Comparison of ENCODE assay signal across 15 cellular contexts in the genomic region with DNA sequence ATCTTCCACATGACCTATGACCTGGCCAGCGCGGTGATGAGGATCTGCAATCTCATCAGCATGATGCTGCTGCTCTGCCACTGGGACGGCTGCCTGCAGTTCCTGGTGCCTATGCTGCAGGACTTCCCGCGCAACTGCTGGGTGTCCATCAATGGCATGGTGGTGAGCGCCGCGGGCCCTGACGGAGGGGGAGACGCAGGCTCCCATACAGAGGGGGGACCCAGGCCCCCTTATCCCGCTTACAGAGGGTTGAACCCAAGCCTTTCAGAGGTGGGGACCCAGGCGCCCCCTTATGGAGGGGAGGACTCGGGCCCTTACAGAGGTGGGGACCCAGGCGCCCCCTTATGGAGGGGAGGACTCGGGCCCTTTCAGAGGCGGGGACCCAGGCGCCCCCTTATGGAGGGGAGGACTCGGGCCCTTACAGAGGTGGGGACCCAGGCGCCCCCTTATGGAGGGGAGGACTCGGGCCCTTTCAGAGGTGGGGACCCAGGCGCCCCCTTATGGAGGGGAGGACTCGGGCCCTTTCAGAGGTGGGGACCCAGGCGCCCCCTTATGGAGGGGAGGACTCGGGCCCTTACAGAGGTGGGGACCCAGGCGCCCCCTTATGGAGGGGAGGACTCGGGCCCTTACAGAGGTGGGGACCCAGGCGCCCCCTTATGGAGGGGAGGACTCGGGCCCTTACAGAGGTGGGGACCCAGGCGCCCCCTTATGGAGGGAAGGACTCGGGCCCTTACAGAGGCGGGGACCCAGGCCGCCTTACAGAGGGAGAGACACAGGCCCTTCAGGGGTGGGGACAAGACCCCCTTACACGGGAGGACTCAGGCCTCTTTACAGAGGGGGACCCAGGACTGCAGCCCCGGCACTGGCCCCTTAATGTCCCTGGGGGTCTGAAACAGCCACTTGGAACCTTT. TPM values are rescaled to one million over a fixed set of nuclear protein-coding genes. Genes with fewer than 3 reads are reported as not detected.
A peak's percentile ranks its signal among the peaks of the same experiment; 100 is the strongest.
DNase-seq lines count a peak whose midpoint lies in the region; ATAC-seq, FAIRE-seq and TF ChIP-seq lines count a peak whose summit lies in the region.
"Not testable (repeated sequence)": the region's sequence is repeated elsewhere in the genome, so short reads cannot be mapped to it uniquely, and the experiment has no call there.
"Had no signal": no experiment of that assay in that cellular context is flagged by ENCODE, and none has a peak within 500 bp of the region (broad histone marks: within the 10 kb centered on the region; RNA-seq: fewer than 3 reads in every experiment).

No MANE protein-coding gene starts in this region.

- not testable (repeated sequence) for H3K4ac ChIP-seq in H9 (ENCODE audit: low read depth, low read length)

- not testable (repeated sequence) for H3T11ph ChIP-seq in H9 (ENCODE audit: low read length)

- POLR2A ChIA-PET in A673 (lab: Charles Lee; ENCODE audit: low non-redundant PET); WTC11 (lab: Charles Lee); K562 (lab: Yijun Ruan, JAX): not testable (repeated sequence)

- ATAC-seq in WTC11 (peak; percentile 29; the same call in 1 of the 2 replicates), K562 (peak; percentile 67)

- TF ChIP-seq RAD21 in K562 (CRISPR knock-in tag; conservative IDR thresholded peaks at IDR 0.05 in 1 of 2, IDR thresholded peaks at IDR 0.05 in 1 of 2): peak; percentile 12 to 48; a peak in 2 of 4 replicates

- H2BK15ac ChIP-seq in H9 (ENCODE audit: low read depth, low read length): not testable (repeated sequence)

- CTCF ChIA-PET in A673 (lab: Charles Lee) (interaction anchor here (0.6 kb wide), 1 partner anchor 299 kb away, joined by 6 read pairs; no protein-coding TSS in a partner anchor), K562 (lab: Yijun Ruan, JAX; ENCODE audit: low intra/inter-chr PET ratio) (interaction anchor here (0.6 kb wide), 1 partner anchor 312 kb away, joined by 3 read pairs; a partner anchor contains a TSS)
- CTCF ChIA-PET in WTC11 (lab: Charles Lee): not testable (repeated sequence)

- H3K56ac ChIP-seq in H9 (ENCODE audit: insufficient read length, low read depth, low read length): not testable (repeated sequence)

- H3K18ac ChIP-seq in H9 (ENCODE audit: insufficient read length, low read depth, low read length): not testable (repeated sequence)

- not testable (repeated sequence) for H4K20me1 ChIP-seq in H9 (ENCODE audit: control insufficient read depth, insufficient read depth, insufficient read length); OCI-LY3 (ENCODE audit: insufficient read depth, low read length); K562 (replicated peaks; ENCODE audit: control insufficient read depth, insufficient read depth, low read length)

- not testable (repeated sequence) for H2AFZ ChIP-seq in H9 (ENCODE audit: low read length)
- H2AFZ ChIP-seq in OCI-LY3 (ENCODE audit: low read depth, low read length): peak overlapping the region; percentile 88
- H2AFZ ChIP-seq in K562 (ENCODE audit: low read depth, low read length): peak overlapping the region; percentile 90

- not testable (repeated sequence) for H3K79me1 ChIP-seq in H9 (ENCODE audit: insufficient read depth, low read depth, low read length, poor library complexity, severe bottlenecking)

- not testable (repeated sequence) for H3K79me2 ChIP-seq in H9 (ENCODE audit: insufficient read depth, low read length); OCI-LY3 (ENCODE audit: low read length); K562 (ENCODE audit: control insufficient read depth, insufficient read depth, low read length)

- intact Hi-C loops in A673 (cut with micrococcal nuclease; ENCODE audit: unreplicated experiment): not testable (repeated sequence)
- intact Hi-C loops in K562 (cut with micrococcal nuclease): loop anchor here (2.0 kb wide), 2 partner anchors 31 to 55 kb away; no protein-coding TSS in a partner anchor

- H4K91ac ChIP-seq in H9 (ENCODE audit: insufficient read length, low read depth, low read length): not testable (repeated sequence)

- H3K27me3 ChIP-seq in A673 (replicated peaks; ENCODE audit: insufficient read depth, low read depth, low read length, poor library complexity); H9 (ENCODE audit: insufficient read depth, low read length); OCI-LY3 (ENCODE audit: low read depth, low read length); K562 (ENCODE audit: control insufficient read depth in 2 of 2, insufficient read depth in 2 of 2, low read length in 2 of 2): not testable (repeated sequence)

- not testable (repeated sequence) for BruUV-seq in A673 (replicated peaks; lab: Mats Ljungman, UMichigan); K562 (replicated peaks; lab: Mats Ljungman, UMichigan)

- H3K4me2 ChIP-seq in H9 (ENCODE audit: insufficient read depth, insufficient read length, low read length): not testable (repeated sequence)
- peak overlapping the region; percentile 89 for H3K4me2 ChIP-seq in OCI-LY3 (ENCODE audit: low read length)
- peak overlapping the region; percentile 91 for H3K4me2 ChIP-seq in K562 (ENCODE audit: insufficient read depth, low read length)

- not testable (repeated sequence) for H4K5ac ChIP-seq in H9 (ENCODE audit: insufficient read length, low read depth, low read length)

- peaks cover 12% of the 10 kb centered on the region for H3K27me3 Mint-ChIP-seq in H9 (ENCODE audit: low read depth)
- H3K27me3 Mint-ChIP-seq in WTC11 (ENCODE audit: low read depth): not testable (repeated sequence)

- H2BK120ac ChIP-seq in H9 (ENCODE audit: low read depth, low read length, poor library complexity, severe bottlenecking): not testable (repeated sequence)

- TF ChIP-seq CTCF in A673 (conservative IDR thresholded peaks at IDR 0.05; ENCODE audit: low read depth, low read length) (peak; percentile 40; the same call in 1 of the 2 replicates), H9 (conservative IDR thresholded peaks at IDR 0.05) (peak; percentile 51), OCI-LY3 (IDR thresholded peaks at IDR 0.05; ENCODE audit: low read depth, low read length) (peak; percentile 95), WTC11 (IDR thresholded peaks at IDR 0.05) (peak; percentile 30; the same call in 1 of the 2 replicates), K562 (IDR thresholded peaks at IDR 0.05 in 2 of 3, conservative IDR thresholded peaks at IDR 0.05 in 1 of 3; ENCODE audit: insufficient read depth in 2 of 3, low read depth in 1 of 3, low read length in 3 of 3) (peak; percentile 70 to 89 (median 82))

- not testable (repeated sequence) for H3K36me3 Mint-ChIP-seq in H9 (ENCODE audit: insufficient read depth in 1 of 3, low read depth in 3 of 3); WTC11

- not testable (repeated sequence) for H2BK5ac ChIP-seq in H9 (ENCODE audit: insufficient read length, low read length)

- H2AK5ac ChIP-seq in H9 (ENCODE audit: insufficient read length, low read length): not testable (repeated sequence)

- not testable (repeated sequence) for H3K9ac ChIP-seq in H9 (ENCODE audit: extremely low read depth, insufficient read length, low read length)
- H3K9ac ChIP-seq in OCI-LY3 (ENCODE audit: low read length) (peak overlapping the region; percentile 82), K562 (ENCODE audit: insufficient read depth in 1 of 2, low read depth in 2 of 2, low read length in 2 of 2) (peak overlapping the region; percentile 65 to 89; a peak in 3 of 4 replicates)

- H3K9me3 ChIP-seq in A673 (ENCODE audit: low read depth, low read length, poor library complexity, severe bottlenecking); H9 (ENCODE audit: control insufficient read depth, low read depth, low read length); OCI-LY3 (ENCODE audit: insufficient read depth, low read length); K562 (replicated peaks; ENCODE audit: control insufficient read depth, insufficient read depth, low read depth, low read length): not testable (repeated sequence)

- H3K4me1 ChIP-seq in A673 (ENCODE audit: insufficient read depth, low read length, poor library complexity, severe bottlenecking) (peaks cover 19% of the 10 kb centered on the region), OCI-LY3 (ENCODE audit: low read length) (peaks cover 12% of the 10 kb centered on the region; the same call in 1 of the 2 replicates), K562 (replicated peaks in 1 of 2; ENCODE audit: control insufficient read depth in 2 of 2, insufficient read depth in 2 of 2, low read length in 2 of 2) (peaks cover 4 to 60% of the 10 kb centered on the region in 2 experiments; a peak in 4 of 5 replicates)
- H3K4me1 ChIP-seq in H9 (ENCODE audit: insufficient read depth, low read length): not testable (repeated sequence)

- H3K9me1 ChIP-seq in K562 (ENCODE audit: control insufficient read depth, insufficient read depth, low read length): not testable (repeated sequence)

- in situ Hi-C loops in K562 (cut with MboI): not testable (repeated sequence)

- H3K36me3 ChIP-seq in A673 (ENCODE audit: insufficient read depth, low read length, poor library complexity, severe bottlenecking); K562 (ENCODE audit: control insufficient read depth, insufficient read depth, low read length): not testable (repeated sequence)
- peaks cover 12% of the 10 kb centered on the region for H3K36me3 ChIP-seq in OCI-LY3 (replicated peaks; ENCODE audit: low read depth, low read length)

- H3K4me1 Mint-ChIP-seq in H9, WTC11: not testable (repeated sequence)

- not testable (repeated sequence) for H3K27ac Mint-ChIP-seq in H9, WTC11

- H3K23ac ChIP-seq in H9 (ENCODE audit: insufficient read length, low read depth, low read length): not testable (repeated sequence)

- peak; percentile 61; the same call in 1 of the 2 replicates for TF ChIP-seq POLR2A in K562 (conservative IDR thresholded peaks at IDR 0.05)

- not testable (repeated sequence) for H2BK12ac ChIP-seq in H9 (ENCODE audit: insufficient read length, low read depth, low read length)

- peak; percentile 24; the same call in 1 of the 2 replicates for TF ChIP-seq EP300 in K562 (IDR thresholded peaks at IDR 0.05; ENCODE audit: low read length)

- not testable (repeated sequence) for H3K4me3 ChIP-seq in A673 (ENCODE audit: low read depth, low read length, poor library complexity, severe bottlenecking)
- peak overlapping the region; percentile 94 for H3K4me3 ChIP-seq in OCI-LY3 (ENCODE audit: low read length)
- peak overlapping the region; percentile 53 for H3K4me3 ChIP-seq in K562

- H2BK20ac ChIP-seq in H9 (ENCODE audit: low read depth, low read length, poor library complexity, severe bottlenecking): not testable (repeated sequence)

- H3K27ac ChIP-seq in A673 (ENCODE audit: low read depth, low read length, poor library complexity, severe bottlenecking); H9 (ENCODE audit: insufficient read length, low read depth, low read length): not testable (repeated sequence)
- peak overlapping the region; percentile 65 for H3K27ac ChIP-seq in OCI-LY3 (ENCODE audit: low read length)
- H3K27ac ChIP-seq in K562 (ENCODE audit: extremely low read depth, low read depth, low read length): peak overlapping the region; percentile 86

- H3K4me3 Mint-ChIP-seq in H9, WTC11: not testable (repeated sequence)

- not testable (repeated sequence) for H3K23me2 ChIP-seq in H9 (ENCODE audit: insufficient read length, low read depth, low read length, poor library complexity, severe bottlenecking)

- FAIRE-seq in K562 (lab: Jason Lieb, UNC): peak; percentile 52

- not testable (repeated sequence) for H4K8ac ChIP-seq in H9 (replicated peaks; ENCODE audit: insufficient read length, low read depth, low read length)

- WGBS in H9 (ENCODE audit: extremely low coverage, insufficient read length, low lambda C conversion rate): no CpG with 5 or more reads among the region's 34 CpGs
- WGBS in K562 (ENCODE audit: insufficient coverage, low coverage, missing lambda C conversion rate): 9% methylated on average over 12 of the region's 34 CpGs

- DNase-seq in A673 (ENCODE audit: low spot score); H9; WTC11 (ENCODE audit: low spot score): not testable (repeated sequence)
- DNase-seq in NAMALWA (ENCODE audit: low spot score): peak; percentile 78
- peak; percentile 62 for DNase-seq in activated T-cell treated with anti-CD3 and anti-CD28 coated beads for 48 hours (ENCODE audit: low read depth)
- peak; percentile 66 to 84 (median 70) for DNase-seq in K562 (ENCODE audit: extremely low read depth in 1 of 4, low spot score in 3 of 4)
- peak; percentile 70 for DNase-seq in stimulated activated CD4-positive, alpha-beta T cell treated with anti-CD3 and anti-CD28 coated beads, Interleukin-15, amount 100 ng/mL, for 24 hours

- peaks cover 26 to 31% of the 10 kb centered on the region in 2 experiments for H3K9me3 Mint-ChIP-seq in H9
- H3K9me3 Mint-ChIP-seq in WTC11: peaks cover 19% of the 10 kb centered on the region

- not testable (repeated sequence) for H3K14ac ChIP-seq in H9 (ENCODE audit: insufficient read depth, low read length)

RNA-seq across cellular contexts. Expression of a gene that starts 15.6 kb away (rescaled TPM):
- total RNA-seq in A673 (2021): 13.1 and 15.7 TPM in 2 replicates
- total RNA-seq in H9 (2021): 3.7 and 4.1 TPM in 2 replicates
- total RNA-seq in WTC11 (2021): 8.0 to 9.2 TPM (median 8.1 TPM) in 3 replicates
- 2.7 and 8.1 TPM in 2 replicates for total RNA-seq in K562 (2011; cell fraction: chromatin; rRNA removed; ENCODE audit: low replicate concordance)
- total RNA-seq in K562 (2011; cell fraction: nucleolus; rRNA removed): 6.2 and 7.2 TPM in 2 replicates
- total RNA-seq in K562 (2011; cell fraction: nucleoplasm; rRNA removed): 3.6 and 3.7 TPM in 2 replicates
- total RNA-seq in K562 (2014; rRNA removed): 0.82 and 1.3 TPM in 2 replicates
- 0.29 and 0.40 TPM in 2 replicates for total RNA-seq in K562 (2014; rRNA removed; fragmentation: Illumina TruSeq; extraction: Trizol)
- total RNA-seq in K562 (2015; rRNA removed; fragmentation: Illumina TruSeq; extraction: Trizol): 0.29 and 0.30 TPM in 2 replicates
- 3.9 and 4.2 TPM in 2 replicates for total RNA-seq in K562 (2021)
- 0.64 and 0.76 TPM in 2 replicates for polyA plus RNA-seq in K562 (2011; rRNA removed)
- 1.1 and 1.5 TPM in 2 replicates for polyA plus RNA-seq in K562 (2011; cell fraction: cytosol; rRNA removed)
- 3.0 and 3.9 TPM in 2 replicates for polyA plus RNA-seq in K562 (2011; cell fraction: nucleus; rRNA removed)
- polyA plus RNA-seq in K562 (2012): 1.6 and 1.7 TPM in 2 replicates
- 0.91 and 1.9 TPM in 2 replicates for polyA plus RNA-seq in K562 (2014; fragmentation: Illumina TruSeq; extraction: Trizol)
- polyA plus RNA-seq in K562 (2014; fragmentation: Nextera tagmentation; extraction: Ambion mirVana): not detected
- polyA plus RNA-seq in K562 (2014; rRNA removed): 0.86 and 1.2 TPM in 2 replicates
- 1.3 and 1.6 TPM in 2 replicates for polyA minus RNA-seq in K562 (2011; rRNA and poly(A)+ RNA removed)
- polyA minus RNA-seq in K562 (2011; cell fraction: cytosol; rRNA and poly(A)+ RNA removed): 2.3 and 3.5 TPM in 2 replicates
- polyA minus RNA-seq in K562 (2011; cell fraction: nucleus; rRNA and poly(A)+ RNA removed): 1.5 and 2.2 TPM in 2 replicates
- total RNA-seq: ascending aorta, thyroid gland had no signal
- polyA plus RNA-seq: CD4-positive, alpha-beta memory T cell had no signal

RNA-seq across cellular contexts. Expression of a gene that starts 28.0 kb away (rescaled TPM):
- 100 and 107 TPM in 2 replicates for total RNA-seq in A673 (2021)
- total RNA-seq in H9 (2021): 101 and 104 TPM in 2 replicates
- total RNA-seq in WTC11 (2021): 113 to 139 TPM (median 116 TPM) in 3 replicates
- 71.2 and 248 TPM in 2 replicates for total RNA-seq in K562 (2011; cell fraction: chromatin; rRNA removed; ENCODE audit: low replicate concordance)
- 221 and 235 TPM in 2 replicates for total RNA-seq in K562 (2011; cell fraction: nucleolus; rRNA removed)
- 86.3 and 109 TPM in 2 replicates for total RNA-seq in K562 (2011; cell fraction: nucleoplasm; rRNA removed)
- total RNA-seq in K562 (2014; rRNA removed): 82.8 and 96.5 TPM in 2 replicates
- total RNA-seq in K562 (2014; rRNA removed; fragmentation: Illumina TruSeq; extraction: Trizol): 33.4 and 49.3 TPM in 2 replicates
- total RNA-seq in K562 (2015; rRNA removed; fragmentation: Illumina TruSeq; extraction: Trizol): 61.9 and 68.0 TPM in 2 replicates
- total RNA-seq in K562 (2021): 134 and 144 TPM in 2 replicates
- 60.8 and 111 TPM in 2 replicates for polyA plus RNA-seq in K562 (2011; rRNA removed)
- polyA plus RNA-seq in K562 (2011; cell fraction: cytosol; rRNA removed): 39.8 and 94.7 TPM in 2 replicates
- 319 and 523 TPM in 2 replicates for polyA plus RNA-seq in K562 (2011; cell fraction: nucleus; rRNA removed)
- 95.6 and 140 TPM in 2 replicates for polyA plus RNA-seq in K562 (2012)
- polyA plus RNA-seq in K562 (2014; fragmentation: Illumina TruSeq; extraction: Trizol): 71.8 and 99.5 TPM in 2 replicates
- 10 to 100 TPM; 30.3 to 34.0 TPM for polyA plus RNA-seq in K562 (2014; fragmentation: Nextera tagmentation; extraction: Ambion mirVana)
- 67.5 and 88.4 TPM in 2 replicates for polyA plus RNA-seq in K562 (2014; rRNA removed)
- polyA minus RNA-seq in K562 (2011; rRNA and poly(A)+ RNA removed): 60.0 and 108 TPM in 2 replicates
- 88.4 and 105 TPM in 2 replicates for polyA minus RNA-seq in K562 (2011; cell fraction: cytosol; rRNA and poly(A)+ RNA removed)
- 57.5 and 62.3 TPM in 2 replicates for polyA minus RNA-seq in K562 (2011; cell fraction: nucleus; rRNA and poly(A)+ RNA removed)

RNA-seq across cellular contexts. Expression of a gene that starts 32.9 kb away (rescaled TPM):
- total RNA-seq in A673 (2021): 865 TPM in 2 replicates
- total RNA-seq in H9 (2021): 715 and 719 TPM in 2 replicates
- 758 to 847 TPM (median 841 TPM) in 3 replicates for total RNA-seq in WTC11 (2021)
- 106 and 369 TPM in 2 replicates for total RNA-seq in K562 (2011; cell fraction: chromatin; rRNA removed; ENCODE audit: low replicate concordance)
- 735 and 796 TPM in 2 replicates for total RNA-seq in K562 (2011; cell fraction: nucleolus; rRNA removed)
- 350 and 437 TPM in 2 replicates for total RNA-seq in K562 (2011; cell fraction: nucleoplasm; rRNA removed)
- 398 and 484 TPM in 2 replicates for total RNA-seq in K562 (2014; rRNA removed)
- 59.1 and 89.1 TPM in 2 replicates for total RNA-seq in K562 (2014; rRNA removed; fragmentation: Illumina TruSeq; extraction: Trizol)
- 211 and 220 TPM in 2 replicates for total RNA-seq in K562 (2015; rRNA removed; fragmentation: Illumina TruSeq; extraction: Trizol)
- total RNA-seq in K562 (2021): 495 and 506 TPM in 2 replicates
- polyA plus RNA-seq in K562 (2011; rRNA removed): 129 and 411 TPM in 2 replicates
- polyA plus RNA-seq in K562 (2011; cell fraction: cytosol; rRNA removed): 277 and 455 TPM in 2 replicates
- polyA plus RNA-seq in K562 (2011; cell fraction: nucleus; rRNA removed): 198 and 199 TPM in 2 replicates
- 362 and 456 TPM in 2 replicates for polyA plus RNA-seq in K562 (2012)
- polyA plus RNA-seq in K562 (2014; fragmentation: Illumina TruSeq; extraction: Trizol): 187 and 351 TPM in 2 replicates
- 10 to 100 TPM in 1 of 2 experiments, 1 to 10 TPM in 1; 4.6 to 17.9 TPM for polyA plus RNA-seq in K562 (2014; fragmentation: Nextera tagmentation; extraction: Ambion mirVana)
- polyA plus RNA-seq in K562 (2014; rRNA removed): 236 and 311 TPM in 2 replicates
- polyA minus RNA-seq in K562 (2011; rRNA and poly(A)+ RNA removed): 61.0 and 70.9 TPM in 2 replicates
- polyA minus RNA-seq in K562 (2011; cell fraction: cytosol; rRNA and poly(A)+ RNA removed): 197 and 315 TPM in 2 replicates
- polyA minus RNA-seq in K562 (2011; cell fraction: nucleus; rRNA and poly(A)+ RNA removed): 48.1 and 72.2 TPM in 2 replicates

RNA-seq across cellular contexts. Expression of a gene that starts 34.4 kb away (rescaled TPM):
- total RNA-seq in A673 (2021): 0.19 and 0.57 TPM in 2 replicates
- 0.72 and 0.99 TPM in 2 replicates for total RNA-seq in H9 (2021)
- 1.4 to 1.6 TPM (median 1.6 TPM) in 3 replicates for total RNA-seq in WTC11 (2021)
- 2.3 and 4.6 TPM in 2 replicates for total RNA-seq in K562 (2011; cell fraction: chromatin; rRNA removed; ENCODE audit: low replicate concordance)
- 3.2 and 3.7 TPM in 2 replicates for total RNA-seq in K562 (2011; cell fraction: nucleolus; rRNA removed)
- total RNA-seq in K562 (2011; cell fraction: nucleoplasm; rRNA removed): 2.6 and 4.0 TPM in 2 replicates
- total RNA-seq in K562 (2014; rRNA removed): 0.49 and 1.7 TPM in 2 replicates
- total RNA-seq in K562 (2014; rRNA removed; fragmentation: Illumina TruSeq; extraction: Trizol): not detected in 2 replicates
- 0.25 TPM in 1 of 2 replicates, not detected in the other for total RNA-seq in K562 (2015; rRNA removed; fragmentation: Illumina TruSeq; extraction: Trizol)
- 0.58 and 0.86 TPM in 2 replicates for total RNA-seq in K562 (2021)
- 0.14 and 0.24 TPM in 2 replicates for polyA plus RNA-seq in K562 (2011; rRNA removed)
- polyA plus RNA-seq in K562 (2011; cell fraction: cytosol; rRNA removed): 0.18 and 0.34 TPM in 2 replicates
- polyA plus RNA-seq in K562 (2011; cell fraction: nucleus; rRNA removed): 1.5 and 3.3 TPM in 2 replicates
- polyA plus RNA-seq in K562 (2012): 0.60 and 0.89 TPM in 2 replicates
- polyA plus RNA-seq in K562 (2014; fragmentation: Illumina TruSeq; extraction: Trizol): 0.14 TPM in 1 of 2 replicates, not detected in the other
- polyA plus RNA-seq in K562 (2014; fragmentation: Nextera tagmentation; extraction: Ambion mirVana): not detected
- 1.6 and 2.2 TPM in 2 replicates for polyA plus RNA-seq in K562 (2014; rRNA removed)
- not detected in 2 replicates for polyA minus RNA-seq in K562 (2011; rRNA and poly(A)+ RNA removed)
- polyA minus RNA-seq in K562 (2011; cell fraction: cytosol; rRNA and poly(A)+ RNA removed): not detected in 2 replicates
- 0.33 and 0.40 TPM in 2 replicates for polyA minus RNA-seq in K562 (2011; cell fraction: nucleus; rRNA and poly(A)+ RNA removed)
- total RNA-seq: activated naive CD4-positive, alpha-beta T cell treated with anti-CD3 and anti-CD28 coated beads, Interleukin-2, amount 50 U/mL, for 72 hours; ascending aorta; cardiac muscle cell; thyroid gland; vagina had no signal
- polyA plus RNA-seq: CD4-positive, alpha-beta memory T cell; liver had no signal

RNA-seq across cellular contexts. Expression of a gene that starts 57.7 kb away (rescaled TPM):
- total RNA-seq in A673 (2021) (90.2 and 93.3 TPM in 2 replicates), H9 (2021) (78.0 and 81.9 TPM in 2 replicates), WTC11 (2021) (66.7 to 84.4 TPM (median 68.1 TPM) in 3 replicates), K562 (2014; rRNA removed) (101 and 128 TPM in 2 replicates), K562 (2014; rRNA removed; fragmentation: Illumina TruSeq; extraction: Trizol) (6.6 and 7.6 TPM in 2 replicates), K562 (2015; rRNA removed; fragmentation: Illumina TruSeq; extraction: Trizol) (26.2 and 31.8 TPM in 2 replicates), K562 (2021) (85.7 and 95.8 TPM in 2 replicates)
- total RNA-seq in K562 (2011; cell fraction: chromatin; rRNA removed; ENCODE audit: low replicate concordance): 35.2 and 104 TPM in 2 replicates
- total RNA-seq in K562 (2011; cell fraction: nucleolus; rRNA removed): 88.7 and 118 TPM in 2 replicates
- 57.0 and 58.7 TPM in 2 replicates for total RNA-seq in K562 (2011; cell fraction: nucleoplasm; rRNA removed)
- polyA plus RNA-seq in K562 (2011; rRNA removed) (6.5 and 12.3 TPM in 2 replicates), K562 (2014; fragmentation: Illumina TruSeq; extraction: Trizol) (9.1 and 34.6 TPM in 2 replicates), K562 (2014; fragmentation: Nextera tagmentation; extraction: Ambion mirVana) (under 1 TPM; 0.27 to 0.36 TPM), K562 (2014; rRNA removed) (79.0 and 87.6 TPM in 2 replicates)
- polyA plus RNA-seq in K562 (2011; cell fraction: cytosol; rRNA removed): 22.5 and 58.3 TPM in 2 replicates
- polyA plus RNA-seq in K562 (2011; cell fraction: nucleus; rRNA removed): 48.9 and 104 TPM in 2 replicates
- polyA plus RNA-seq in K562 (2012): 65.9 and 76.9 TPM in 2 replicates
- polyA minus RNA-seq in K562 (2011; rRNA and poly(A)+ RNA removed): 1.7 and 4.6 TPM in 2 replicates
- 20.2 and 32.4 TPM in 2 replicates for polyA minus RNA-seq in K562 (2011; cell fraction: cytosol; rRNA and poly(A)+ RNA removed)
- polyA minus RNA-seq in K562 (2011; cell fraction: nucleus; rRNA and poly(A)+ RNA removed): 34.3 and 38.8 TPM in 2 replicates

Comparison
In these comparisons a context has a peak if more than half of its experiments do, and no peak if none do; other contexts are left out.
1. CTCF ChIP-seq: peak in every context shown above with its lines; median percentile 95 in OCI-LY3; 82 in K562; 51 in H9; 40 in A673; 30 in WTC11.